Comparison of ENCODE assay signal across 21 cellular contexts in the genomic region with DNA sequence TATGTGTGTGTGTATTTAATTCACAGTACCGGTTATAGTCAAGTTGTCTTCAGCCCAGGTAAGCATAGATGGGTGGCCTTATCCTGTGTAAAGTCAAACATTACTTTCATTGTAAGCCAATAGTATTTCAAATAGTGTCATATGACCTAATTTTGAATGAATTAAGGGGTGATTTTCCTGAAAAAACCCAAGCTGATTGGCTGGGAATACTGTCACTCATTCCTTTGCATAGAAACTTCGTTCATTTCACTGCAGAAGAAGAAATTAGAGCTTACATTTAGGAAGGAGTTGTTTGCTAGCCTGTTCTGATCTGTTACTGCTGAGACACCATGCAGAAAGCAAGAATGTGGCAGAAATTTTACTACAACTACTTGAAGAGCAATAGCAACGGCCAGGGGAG.
DNase-seq lines count a peak whose midpoint lies in the region; ATAC-seq and TF ChIP-seq lines count a peak whose summit lies in the region.
"Had no signal": no experiment of that assay in that cellular context is flagged by ENCODE, and none has a peak within 500 bp of the region (broad histone marks: within the 10 kb centered on the region; RNA-seq: fewer than 3 reads in every experiment).

No MANE protein-coding gene starts in this region.

- no peak for TF ChIP-seq CTCF in astrocyte of the spinal cord (IDR thresholded peaks at IDR 0.05; ENCODE audit: low read depth, low read length)

- H3K4me3 ChIP-seq in astrocyte of the spinal cord (ENCODE audit: low read depth, low read length): no peak overlapping the region
- H3K4me3 ChIP-seq: body of pancreas, hepatocyte, Peyer's patch, uterus had no signal

- ATAC-seq in GM21619 (IDR thresholded peaks at IDR 0.05; ENCODE audit: unreplicated experiment): no peak
- ATAC-seq in GM21786 (IDR thresholded peaks at IDR 0.05; ENCODE audit: unreplicated experiment): no peak
- ATAC-seq: activated naive CD4-positive, alpha-beta T cell treated with anti-CD3 and anti-CD28 coated beads, Interleukin-2, amount 50 U/mL, for 72 hours; body of pancreas; naive thymus-derived CD8-positive, alpha-beta T cell; sciatic nerve had no signal

- DNase-seq in NCI-H82 (lab: John Stamatoyannopoulos, UW) (peak; percentile 2), NCI-H82 treated with DMSO at 0.1 percent for 48 hours (lab: John Stamatoyannopoulos, UW; ENCODE audit: unreplicated experiment) (no peak), astrocyte of the spinal cord (ENCODE audit: low read depth, low spot score) (peak; percentile 14), globus pallidus (ENCODE audit: low spot score) (peak; percentile 24), retina (peak; percentile 9)
- DNase-seq in activated naive CD4-positive, alpha-beta T cell treated with anti-CD3 and anti-CD28 coated beads, Interleukin-2, amount 50 U/mL, for 16 hours: no peak
- DNase-seq: activated T-cell treated with anti-CD3 and anti-CD28 coated beads, Interleukin-2, amount 50 U/mL, for 24 hours; body of pancreas; kidney; naive thymus-derived CD8-positive, alpha-beta T cell; NCI-H1048; NCI-H187 treated with DMSO at 0.1 percent for 48 hours; NCI-H446; Peyer's patch; stimulated activated CD4-positive, alpha-beta T cell treated with anti-CD3 and anti-CD28 coated beads, Interleukin-15, amount 100 ng/mL, for 24 hours; uterus had no signal

- in situ Hi-C loops in astrocyte of the spinal cord (cut with HindIII; ENCODE audit: low sequenced_read_pairs): no loop called here

Comparison
In these comparisons a context has a peak if more than half of its experiments do, and no peak if none do; other contexts are left out.
1. DNase-seq: peak in NCI-H82 (single experiment), astrocyte of the spinal cord (single experiment), globus pallidus (single experiment) and retina (single experiment); none in NCI-H82 treated with DMSO at 0.1 percent for 48 hours (single experiment) and activated naive CD4-positive, alpha-beta T cell treated with anti-CD3 and anti-CD28 coated beads, Interleukin-2, amount 50 U/mL, for 16 hours (single experiment).